Comparison of ENCODE assay signal across 11 cellular contexts in genomic region chr6:10556496-10557391, GRCh38. TPM values are rescaled to one million over a fixed set of nuclear protein-coding genes. Genes with fewer than 3 reads are reported as not detected.
A peak's percentile ranks its signal among the peaks of the same experiment; 100 is the strongest.
DNase-seq lines count a peak whose midpoint lies in the region; ATAC-seq and TF ChIP-seq lines count a peak whose summit lies in the region.
"Had no signal": no experiment of that assay in that cellular context is flagged by ENCODE, and none has a peak within 500 bp of the region (broad histone marks: within the 10 kb centered on the region; RNA-seq: fewer than 3 reads in every experiment).

No MANE protein-coding gene starts in this region.

- H3K27me3 ChIP-seq in mesendoderm (ENCODE audit: insufficient read depth, low read length, poor library complexity): no peaks in the 10 kb centered on the region
- H3K27me3 ChIP-seq in thoracic aorta (replicated peaks; ENCODE audit: insufficient read depth): no peaks in the 10 kb centered on the region
- no peaks in the 10 kb centered on the region for H3K27me3 ChIP-seq in adrenal gland
- no peaks in the 10 kb centered on the region for H3K27me3 ChIP-seq in foreskin keratinocyte

- no peak overlapping the region for H2BK5ac ChIP-seq in mesendoderm (ENCODE audit: low read length)

- no peak for TF ChIP-seq POLR2A in adrenal gland (IDR thresholded peaks at IDR 0.05)

- H3K4me2 ChIP-seq in mesendoderm (ENCODE audit: low read length): peak overlapping the region; percentile 59

- peak overlapping the region; percentile 64 for H2BK120ac ChIP-seq in mesendoderm (ENCODE audit: low read depth, low read length)

- H3K18ac ChIP-seq in mesendoderm (ENCODE audit: low read length): peak overlapping the region; percentile 85

- no peak overlapping the region for H4K8ac ChIP-seq in mesendoderm (ENCODE audit: low read depth, low read length)

- H3K79me1 ChIP-seq in mesendoderm (ENCODE audit: low read length): no peaks in the 10 kb centered on the region

- H3K4me3 ChIP-seq in coronary artery: peak overlapping the region; percentile 64
- H3K4me3 ChIP-seq in mesendoderm (ENCODE audit: low read length): peak overlapping the region; percentile 24
- H3K4me3 ChIP-seq in thoracic aorta: peak overlapping the region; percentile 68
- peak overlapping the region in 1 of 4 donors; percentile 11 for H3K4me3 ChIP-seq in adrenal gland

- no peak overlapping the region for H3K27ac ChIP-seq in coronary artery
- no peak overlapping the region for H3K27ac ChIP-seq in mesendoderm (ENCODE audit: low read depth, low read length)
- H3K27ac ChIP-seq in thoracic aorta: peak overlapping the region in 1 of 2 donors; percentile 62
- no peak overlapping the region for H3K27ac ChIP-seq in adrenal gland
- no peak overlapping the region for H3K27ac ChIP-seq in foreskin keratinocyte

- WGBS in mesendoderm (ENCODE audit: extremely low coverage, insufficient coverage, low lambda C conversion rate): no CpG with 5 or more reads among the region's 12 CpGs
- 38 to 47% (median 42%) methylated on average over 12 of the region's 12 CpGs for WGBS in adrenal gland, 4 donors

- H4K5ac ChIP-seq in mesendoderm (ENCODE audit: low read length): peak overlapping the region; percentile 50

- H3K4me1 ChIP-seq in mesendoderm (ENCODE audit: control insufficient read depth, low read depth, low read length) (peaks cover 11% of the 10 kb centered on the region), thoracic aorta (ENCODE audit: control insufficient read depth in 1 of 2, low read depth in 2 of 2) (peaks cover 27 to 82% of the 10 kb centered on the region in 2 donors), adrenal gland (replicated peaks in 1 of 2) (no peaks in the 10 kb centered on the region), foreskin keratinocyte (no peaks in the 10 kb centered on the region)

- peak overlapping the region; percentile 9 for H3K4ac ChIP-seq in mesendoderm (ENCODE audit: low read depth, low read length)

- H2AK5ac ChIP-seq in mesendoderm (ENCODE audit: low read length): peak overlapping the region; percentile 91

- H3K9me3 ChIP-seq in thoracic aorta (no peaks in the 10 kb centered on the region), adrenal gland (replicated peaks in 1 of 3) (no peaks in the 10 kb centered on the region)

- TF ChIP-seq CTCF in coronary artery (IDR thresholded peaks at IDR 0.05) (no peak), thoracic aorta (IDR thresholded peaks at IDR 0.05) (no peak), adrenal gland (IDR thresholded peaks at IDR 0.05) (no peak), foreskin keratinocyte (conservative IDR thresholded peaks at IDR 0.05) (no peak)

- peak overlapping the region; percentile 69 for H3K9ac ChIP-seq in mesendoderm (ENCODE audit: low read length)

- intact Hi-C loops in adrenal gland (cut with DNase I): no loop called here

- DNase-seq in SHP77 treated with DMSO at 0.1 percent for 48 hours (lab: John Stamatoyannopoulos, UW) (peak; percentile 14), SHP77 (lab: John Stamatoyannopoulos, UW) (no peak), coronary artery (ENCODE audit: low spot score) (no peak), mesendoderm (no peak), thoracic aorta (ENCODE audit: low spot score) (no peak), RKO (ENCODE audit: low spot score) (no peak), adrenal gland (no peak), foreskin keratinocyte (no peak)
- DNase-seq: activated naive CD8-positive, alpha-beta T cell treated with anti-CD3 and anti-CD28 coated beads, Interleukin-2, amount 50 U/mL, for 24 hours; NCI-H187 treated with DMSO at 0.1 percent for 48 hours; stimulated activated CD4-positive, alpha-beta T cell treated with anti-CD3 and anti-CD28 coated beads, Interleukin-4, amount 100 ng/mL, for 1 hour had no signal

- H3K56ac ChIP-seq in mesendoderm (ENCODE audit: low read length): peak overlapping the region; percentile 79

- ATAC-seq in thoracic aorta (ENCODE audit: insufficient number of reproducible peaks, low FRiP score, low read depth) (no peak), foreskin keratinocyte (no peak)
- ATAC-seq: activated naive CD8-positive, alpha-beta T cell treated with anti-CD3 and anti-CD28 coated beads, Interleukin-2, amount 50 U/mL, for 24 hours had no signal

- no peaks in the 10 kb centered on the region for H3K36me3 ChIP-seq in mesendoderm (ENCODE audit: control insufficient read depth, insufficient read depth, low read length)
- H3K36me3 ChIP-seq in thoracic aorta: no peaks in the 10 kb centered on the region
- H3K36me3 ChIP-seq in adrenal gland (replicated peaks in 1 of 2): no peaks in the 10 kb centered on the region

- peak overlapping the region; percentile 75 for H2BK15ac ChIP-seq in mesendoderm (replicated peaks; ENCODE audit: low read depth)

- no peak overlapping the region for H3K23ac ChIP-seq in mesendoderm (ENCODE audit: low read length)

- peaks cover 26% of the 10 kb centered on the region for H3K79me2 ChIP-seq in mesendoderm (ENCODE audit: control insufficient read depth, insufficient read depth, low read length)

RNA-seq across cellular contexts. Expression of gene GCNT2, which starts 35.6 kb away (rescaled TPM):
- polyA plus RNA-seq in mesendoderm (2013, experiment 1 of 2): 27.3 TPM
- polyA plus RNA-seq in mesendoderm (2013, experiment 2 of 2): 26.5 TPM
- 10 to 100 TPM; 29.1 to 44.9 TPM for total RNA-seq in thoracic aorta
- total RNA-seq in adrenal gland: 1 to 10 TPM in 7 of 8 donors, under 1 TPM in 1; 0.87 to 4.0 (median 1.8) TPM
- polyA plus RNA-seq in adrenal gland: 1 to 10 TPM in 1 of 3 donors, under 1 TPM in 2; 0.27 to 1.2 (median 0.56) TPM
- 2.3 and 3.0 TPM in 2 replicates for total RNA-seq in foreskin keratinocyte
- 0.64 and 0.84 TPM in 2 replicates for polyA plus RNA-seq in foreskin keratinocyte
